Comparison of ENCODE assay signal across 10 cellular contexts in genomic region chr10:86684305-86684704, GRCh38. TPM values are rescaled to one million over a fixed set of nuclear protein-coding genes. Genes with fewer than 3 reads are reported as not detected.
DNase-seq lines count a peak whose midpoint lies in the region; ATAC-seq, FAIRE-seq and TF ChIP-seq lines count a peak whose summit lies in the region.
"Had no signal": no experiment of that assay in that cellular context is flagged by ENCODE, and none has a peak within 500 bp of the region (broad histone marks: within the 10 kb centered on the region; RNA-seq: fewer than 3 reads in every experiment).

No MANE protein-coding gene starts in this region.

- H3K9me3 ChIP-seq in OCI-LY1 (ENCODE audit: low read length) (no peaks in the 10 kb centered on the region), prostate gland (no peaks in the 10 kb centered on the region)
- H3K9me3 ChIP-seq: body of pancreas had no signal

- peaks cover 7% of the 10 kb centered on the region for H3K4me1 ChIP-seq in OCI-LY1 (ENCODE audit: insufficient read depth, low read length, severe bottlenecking)
- H3K4me1 ChIP-seq in prostate gland (replicated peaks), result no peaks in the 10 kb centered on the region

- no peaks in the 10 kb centered on the region for H3K9me2 ChIP-seq in OCI-LY1 (ENCODE audit: low read depth, low read length)

- H3K27me3 ChIP-seq in OCI-LY1 (ENCODE audit: insufficient read depth, low read length) (no peaks in the 10 kb centered on the region), prostate gland (replicated peaks; ENCODE audit: insufficient read depth) (no peaks in the 10 kb centered on the region)
- H3K27me3 ChIP-seq: body of pancreas had no signal

- FAIRE-seq in GM12891 (lab: Jason Lieb, UNC), result no peak

- no peak overlapping the region for H3K27ac ChIP-seq in OCI-LY1 (ENCODE audit: low read depth, low read length, poor library complexity, severe bottlenecking)
- H3K27ac ChIP-seq in prostate gland, result peak overlapping the region; percentile 64 to 67
- H3K27ac ChIP-seq: body of pancreas had no signal

- H3K36me3 ChIP-seq in OCI-LY1 (ENCODE audit: insufficient read depth, low read length) (no peaks in the 10 kb centered on the region), prostate gland (no peaks in the 10 kb centered on the region)

- no peak overlapping the region for H3K4me3 ChIP-seq in OCI-LY1 (ENCODE audit: low read depth, low read length, poor library complexity, severe bottlenecking)
- no peak overlapping the region for H3K4me3 ChIP-seq in fibroblast of villous mesenchyme (ENCODE audit: low read depth, low read length)
- H3K4me3 ChIP-seq in prostate gland, result no peak overlapping the region
- H3K4me3 ChIP-seq: body of pancreas had no signal

- no peak overlapping the region for H2AFZ ChIP-seq in OCI-LY1 (ENCODE audit: low read length)

- DNase-seq in GM10248 (ENCODE audit: extremely low spot score) (no peak), fibroblast of villous mesenchyme (ENCODE audit: low read depth) (peak; percentile 7), prostate gland (ENCODE audit: low spot score) (no peak), GM12891 (ENCODE audit: insufficient read length, low spot score) (no peak), NAMALWA (ENCODE audit: low spot score) (no peak)
- DNase-seq in stimulated activated CD4-positive, alpha-beta T cell treated with anti-CD3 and anti-CD28 coated beads, Interleukin-15, amount 100 ng/mL, for 24 hours, result no peak
- DNase-seq: NCI-H774 had no signal

- H3K4me2 ChIP-seq in OCI-LY1 (ENCODE audit: low read length), result no peak overlapping the region

- TF ChIP-seq POLR2A in prostate gland (IDR thresholded peaks at IDR 0.05) (no peak), GM12891 (IDR thresholded peaks at IDR 0.05; ENCODE audit: low read depth, low read length) (no peak)

- no peaks in the 10 kb centered on the region for H3K79me2 ChIP-seq in OCI-LY1 (ENCODE audit: insufficient read depth, low read length)

- ATAC-seq in GM18511 (IDR thresholded peaks at IDR 0.05; ENCODE audit: unreplicated experiment), result no peak
- ATAC-seq: body of pancreas had no signal

- CTCF ChIA-PET in GM10248 (lab: Yijun Ruan, JAX), result interaction anchor here (1.0 to 2.1 kb wide), 4 partner anchors 9 to 16 kb away, joined by 3 to 11 read pairs (median 4); no protein-coding TSS in a partner anchor

- intact Hi-C loops in prostate gland (cut with DNase I), result loop anchor here (10.0 kb wide), 1 partner anchor 410 kb away; the partner anchor contains the start of genes GLUD1 and SHLD2

- POLR2A ChIA-PET in GM10248 (lab: Yijun Ruan, JAX), result no interaction called here

- H3K9ac ChIP-seq in OCI-LY1 (ENCODE audit: low read length), result no peak overlapping the region

- no peaks in the 10 kb centered on the region for H4K20me1 ChIP-seq in OCI-LY1 (ENCODE audit: insufficient read depth, low read length)

- H3F3A ChIP-seq in OCI-LY1 (ENCODE audit: insufficient read depth, low read length), result no peaks in the 10 kb centered on the region

- 40% methylated on average over 3 of the region's 5 CpGs for WGBS in prostate gland

- TF ChIP-seq CTCF in GM10248 (IDR thresholded peaks at IDR 0.05; ENCODE audit: control extremely low read depth, extremely low read depth, low read depth, missing control alignments), result peak; percentile 6
- TF ChIP-seq CTCF in OCI-LY1 (IDR thresholded peaks at IDR 0.05; ENCODE audit: low read length), result peak; percentile 27; the same call in 1 of the 2 replicates
- peak; percentile 44 for TF ChIP-seq CTCF in fibroblast of villous mesenchyme (IDR thresholded peaks at IDR 0.05; ENCODE audit: insufficient read depth, low read depth, low read length)
- TF ChIP-seq CTCF in prostate gland (IDR thresholded peaks at IDR 0.05), result peak in 3 of 4 experiments; percentile 8 to 44 (median 35)

TF ChIP-seq in GM12891, 5 proteins besides CTCF, POLR2A, EP300 and RAD21:
- TF ChIP-seq PAX5 (IDR thresholded peaks at IDR 0.05; ENCODE audit: insufficient read depth, low read length, severe bottlenecking) (no peak), POLR2AphosphoS5 (IDR thresholded peaks at IDR 0.05; ENCODE audit: low read depth, low read length) (no peak), POU2F2 (IDR thresholded peaks at IDR 0.05; ENCODE audit: low read depth, low read length) (no peak), SPI1 (IDR thresholded peaks at IDR 0.05; ENCODE audit: low read depth, low read length) (no peak), TAF1 (IDR thresholded peaks at IDR 0.05; ENCODE audit: low read depth, low read length) (no peak)
TF ChIP-seq in GM12891: peak in this region for 0.

RNA-seq across cellular contexts. Expression of gene LDB3, which starts 16.0 kb away (rescaled TPM):
- total RNA-seq in fibroblast of villous mesenchyme (under 0.01 and 0.32 TPM in 2 replicates), prostate gland (10 to 100 TPM; 10.8 to 13.0 TPM)
- 0.12 TPM for polyA plus RNA-seq in GM12891 (2012; ENCODE audit: low read depth, missing spikeins)

RNA-seq across cellular contexts. Expression of gene OPN4, which starts 30.0 kb away (rescaled TPM):
- total RNA-seq in fibroblast of villous mesenchyme (not detected in 2 replicates), prostate gland (not detected)
- not detected for polyA plus RNA-seq in GM12891 (2012; ENCODE audit: low read depth, missing spikeins)
- total RNA-seq: body of pancreas had no signal
